ENCODE assay signal across 20 cellular contexts in genomic region chr1:51712590-51712989, GRCh38.
DNase-seq lines count a peak whose midpoint lies in the region; FAIRE-seq and TF ChIP-seq lines count a peak whose summit lies in the region.
"Had no signal": no experiment of that assay in that cellular context is flagged by ENCODE, and none has a peak within 500 bp of the region (broad histone marks: within the 10 kb centered on the region; RNA-seq: fewer than 3 reads in every experiment).

No MANE protein-coding gene starts in this region.

- no peak overlapping the region for H3K4me3 ChIP-seq in kidney (ENCODE audit: low read length in 2 of 2)
- H3K4me3 ChIP-seq: A549; BLaER1 treated with 17β-estradiol and CSF1 and Interleukin-3, amounts not matched to agents 10 nM and 100 nM; GM12878 had no signal

- H3K27ac ChIP-seq in kidney (ENCODE audit: low read depth in 2 of 2, low read length in 2 of 2) = no peak overlapping the region
- H3K27ac ChIP-seq: 22Rv1; A549; BLaER1 treated with 17β-estradiol and CSF1 and Interleukin-3, amounts not matched to agents 10 nM and 100 nM; C4-2B had no signal

- peaks cover 0 to 5% of the 10 kb centered on the region in 2 donors for H3K4me1 ChIP-seq in kidney (ENCODE audit: control insufficient read depth in 1 of 2, insufficient read depth in 1 of 2, low read depth in 1 of 2, low read length in 2 of 2)
- H3K4me1 ChIP-seq: A549; BLaER1 treated with 17β-estradiol and CSF1 and Interleukin-3, amounts not matched to agents 10 nM and 100 nM; Caco-2 had no signal

- intact Hi-C loops in kidney (cut with DNase I) = no loop called here

- no peak for TF ChIP-seq CTCF in kidney (IDR thresholded peaks at IDR 0.05; ENCODE audit: borderline replicate concordance, extremely low read depth, insufficient read depth)

- H3K9me3 ChIP-seq in kidney (ENCODE audit: control insufficient read depth in 1 of 2, low read length in 2 of 2) = no peaks in the 10 kb centered on the region
- H3K9me3 ChIP-seq: A549, Caco-2 had no signal

- H3K36me3 ChIP-seq in kidney (ENCODE audit: control insufficient read depth in 1 of 2, insufficient read depth in 2 of 2, low read length in 2 of 2) = no peaks in the 10 kb centered on the region

- FAIRE-seq in G401.6 (lab: Jason Lieb, UNC) (peak; percentile 37), frontal cortex (lab: Jason Lieb, UNC) (peak; percentile 49), kidney (lab: Jason Lieb, UNC) (peak; percentile 13)
- FAIRE-seq: A549, D721Med, GM12878, GM12892, GM18507 had no signal

- no peak overlapping the region for H3K9ac ChIP-seq in kidney (ENCODE audit: low read length in 2 of 2)
- H3K9ac ChIP-seq: BLaER1 treated with 17β-estradiol and CSF1 and Interleukin-3, amounts not matched to agents 10 nM and 100 nM had no signal

- DNase-seq in frontal cortex (ENCODE audit: low spot score in 2 of 2) = no peak
- no peak for DNase-seq in kidney
- DNase-seq in NCI-H774 (lab: John Stamatoyannopoulos, UW) = no peak
- DNase-seq in NCI-H446 (lab: John Stamatoyannopoulos, UW) = no peak
- DNase-seq: AML-193; Caco-2; Calu3; CD4-positive, alpha-beta T cell; CD8-positive, alpha-beta T cell; DMS79 treated with DMSO at 0.1 percent for 48 hours; GDM1 had no signal
